Comparison of ENCODE assay signal across 8 cellular contexts in genomic region chr7:134081695-134082094, GRCh38. TPM values are rescaled to one million over a fixed set of nuclear protein-coding genes. Genes with fewer than 3 reads are reported as not detected.
"Had no signal": no experiment of that assay in that cellular context is flagged by ENCODE, and none has a peak within 500 bp of the region (broad histone marks: within the 10 kb centered on the region; RNA-seq: fewer than 3 reads in every experiment).

No MANE protein-coding gene starts in this region.

- H3K27me3 Mint-ChIP-seq: IgD-negative memory B cell had no signal

- H3K4me2 ChIP-seq: KMS-11 had no signal

- H3K27ac ChIP-seq: HL-60, KMS-11 had no signal

- H3K27ac Mint-ChIP-seq: IgD-negative memory B cell had no signal

- DNase-seq: KBM-7, KG1 had no signal

- FAIRE-seq: HTR-8/SVneo had no signal

- H3K9ac ChIP-seq: KMS-11 had no signal

- H3K4me3 Mint-ChIP-seq: IgD-negative memory B cell had no signal

RNA-seq across cellular contexts. Expression of gene LRGUK, which starts 45.4 kb away (rescaled TPM):
- total RNA-seq: HT-29, HT1080 had no signal
